Comparison of ENCODE assay signal across 1 cellular context in genomic region chr1:28395181-28395580, GRCh38.
TF ChIP-seq lines count a peak whose summit lies in the region.

No MANE protein-coding gene starts in this region.

TF ChIP-seq in K562, 482 proteins besides CTCF, POLR2A, EP300 and RAD21 (continued from another document and continues in another):
- TF ChIP-seq MGA (IDR thresholded peaks at IDR 0.05) (peak; percentile 50), CREB1 (IDR thresholded peaks at IDR 0.05) (no peak), CREB1 (CRISPR knock-in tag; IDR thresholded peaks at IDR 0.05) (no peak), RBM14 (IDR thresholded peaks at IDR 0.05; ENCODE audit: borderline replicate concordance, insufficient read depth, low read depth, low read length) (no peak), CGGBP1 (CRISPR knock-in tag; IDR thresholded peaks at IDR 0.05) (no peak), ZNF77 (CRISPR knock-in tag; IDR thresholded peaks at IDR 0.05) (no peak), EP400 (IDR thresholded peaks at IDR 0.05) (peak; percentile 52), FOXK1 (CRISPR knock-in tag; IDR thresholded peaks at IDR 0.05; ENCODE audit: borderline replicate concordance) (no peak), MAFK (IDR thresholded peaks at IDR 0.05; ENCODE audit: low read length) (peak; percentile 79; the same call in 1 of the 2 replicates), NR1H2 (CRISPR knock-in tag; IDR thresholded peaks at IDR 0.05) (no peak), CREM (IDR thresholded peaks at IDR 0.05; ENCODE audit: low read depth) (no peak), PHF21A (IDR thresholded peaks at IDR 0.05; ENCODE audit: borderline replicate concordance, low read depth) (no peak), ESRRA (IDR thresholded peaks at IDR 0.05; ENCODE audit: borderline replicate concordance, low read depth) (no peak), ATF2 (CRISPR knock-in tag; IDR thresholded peaks at IDR 0.05) (no peak), BRF2 (IDR thresholded peaks at IDR 0.05; ENCODE audit: borderline replicate concordance, insufficient read depth, insufficient read length) (no peak), BDP1 (IDR thresholded peaks at IDR 0.05; ENCODE audit: insufficient read depth, insufficient read length) (no peak), ZNF778 (CRISPR knock-in tag; IDR thresholded peaks at IDR 0.05) (no peak), ZNF274 (IDR thresholded peaks at IDR 0.05; ENCODE audit: borderline replicate concordance, low read depth, low read length) (no peak), NFRKB (IDR thresholded peaks at IDR 0.05; ENCODE audit: low read depth) (no peak; the same call in 1 of the 2 replicates), EZH2 (IDR thresholded peaks at IDR 0.05; ENCODE audit: borderline replicate concordance, low read depth, low read length) (no peak), ZNF584 (CRISPR knock-in tag; IDR thresholded peaks at IDR 0.05; ENCODE audit: low read depth) (no peak), CAMTA2 (CRISPR knock-in tag; conservative IDR thresholded peaks at IDR 0.05) (no peak), KDM2B (CRISPR knock-in tag; IDR thresholded peaks at IDR 0.05) (no peak), ZC3H8 (IDR thresholded peaks at IDR 0.05) (no peak), FOXK2 (conservative IDR thresholded peaks at IDR 0.05 in 1 of 2, IDR thresholded peaks at IDR 0.05 in 1 of 2; ENCODE audit: low read depth in 2 of 2) (peak; percentile 57 to 70; a peak in 3 of 4 replicates), KLF6 (CRISPR knock-in tag; IDR thresholded peaks at IDR 0.05; ENCODE audit: borderline replicate concordance) (no peak), PTTG1 (tag; IDR thresholded peaks at IDR 0.05; ENCODE audit: low read depth) (no peak), L3MBTL2 (IDR thresholded peaks at IDR 0.05) (peak; percentile 55), SMARCE1 (IDR thresholded peaks at IDR 0.05) (peak; percentile 76), ZNF324 (CRISPR knock-in tag; IDR thresholded peaks at IDR 0.05) (no peak), RBM39 (optimal IDR thresholded peaks at IDR 0.05; ENCODE audit: low read depth, low read length) (no peak), SETDB1 (IDR thresholded peaks at IDR 0.05; ENCODE audit: low read length) (no peak), ZBTB7A (IDR thresholded peaks at IDR 0.05; ENCODE audit: borderline replicate concordance, control insufficient read depth, low read depth, low read length) (no peak), SMAD2 (IDR thresholded peaks at IDR 0.05; ENCODE audit: low read depth, low read length) (no peak), NFYB (IDR thresholded peaks at IDR 0.05; ENCODE audit: extremely low read depth, insufficient read length) (no peak), OTX1 (CRISPR knock-in tag; IDR thresholded peaks at IDR 0.05) (no peak), KLF13 (tag; IDR thresholded peaks at IDR 0.05; ENCODE audit: borderline replicate concordance, low read depth) (no peak), SIRT6 (IDR thresholded peaks at IDR 0.05; ENCODE audit: low read depth, low read length) (no peak), U2AF1 (optimal IDR thresholded peaks at IDR 0.05; ENCODE audit: low read depth, low read length) (no peak), ZKSCAN1 (IDR thresholded peaks at IDR 0.05; ENCODE audit: low read depth, low read length) (no peak), ZNF143 (CRISPR knock-in tag; IDR thresholded peaks at IDR 0.05) (no peak), GATAD2B (IDR thresholded peaks at IDR 0.05; ENCODE audit: borderline replicate concordance) (no peak; the same call in 1 of the 2 replicates), COPS2 (conservative IDR thresholded peaks at IDR 0.05) (no peak), THAP7 (CRISPR knock-in tag; IDR thresholded peaks at IDR 0.05) (no peak), ZBTB11 (CRISPR knock-in tag; IDR thresholded peaks at IDR 0.05) (no peak), ELF2 (CRISPR knock-in tag; IDR thresholded peaks at IDR 0.05) (no peak), ZNF511 (CRISPR knock-in tag; IDR thresholded peaks at IDR 0.05) (no peak), KAT2B (IDR thresholded peaks at IDR 0.05; ENCODE audit: low read depth, low read length) (no peak), FOXM1 (IDR thresholded peaks at IDR 0.05; ENCODE audit: low read depth) (no peak; the same call in 1 of the 2 replicates), FOXM1 (CRISPR knock-in tag; IDR thresholded peaks at IDR 0.05; ENCODE audit: low read depth) (no peak), HDAC2 (IDR thresholded peaks at IDR 0.05) (no peak), ZSCAN29 (IDR thresholded peaks at IDR 0.05) (no peak), CBX8 (IDR thresholded peaks at IDR 0.05; ENCODE audit: borderline replicate concordance, extremely low read depth, low read depth, low read length, poor library complexity, severe bottlenecking) (no peak), RHOXF2B (CRISPR knock-in tag; conservative IDR thresholded peaks at IDR 0.05) (no peak), NR2C2 (CRISPR knock-in tag; IDR thresholded peaks at IDR 0.05) (no peak), NR2C2 (tag; IDR thresholded peaks at IDR 0.05) (no peak), TGIF2 (CRISPR knock-in tag; IDR thresholded peaks at IDR 0.05) (no peak), ZNF436 (CRISPR knock-in tag; IDR thresholded peaks at IDR 0.05) (no peak), NFE2 (IDR thresholded peaks at IDR 0.05; ENCODE audit: low read depth) (peak; percentile 93)
